In genomic region chr7:119964065-119964464, GRCh38 we compare ENCODE assay signal across 1 cellular context.
TF ChIP-seq lines count a peak whose summit lies in the region.

No MANE protein-coding gene starts in this region.

TF ChIP-seq in HCT116, 20 proteins besides CTCF, POLR2A, EP300 and RAD21 (continued from another document):
- no peak for TF ChIP-seq ZBTB33 (IDR thresholded peaks at IDR 0.05; ENCODE audit: extremely low read depth, insufficient replicate concordance, low read length)
- no peak for TF ChIP-seq CEBPB (IDR thresholded peaks at IDR 0.05; ENCODE audit: low read depth)
- TF ChIP-seq EZH2phosphoT487 (IDR thresholded peaks at IDR 0.05; ENCODE audit: borderline replicate concordance) = no peak
- no peak for TF ChIP-seq POLR2AphosphoS5 (IDR thresholded peaks at IDR 0.05; ENCODE audit: low read depth, low read length)
- no peak for TF ChIP-seq SP1 (IDR thresholded peaks at IDR 0.05; ENCODE audit: low read depth)
